In genomic region chrX:135740683-135741149, GRCh38 we compare ENCODE assay signal across 9 cellular contexts. TPM values are rescaled to one million over a fixed set of nuclear protein-coding genes. Genes with fewer than 3 reads are reported as not detected.
A peak's percentile ranks its signal among the peaks of the same experiment; 100 is the strongest.
DNase-seq lines count a peak whose midpoint lies in the region; ATAC-seq, FAIRE-seq and TF ChIP-seq lines count a peak whose summit lies in the region.
"Had no signal": no experiment of that assay in that cellular context is flagged by ENCODE, and none has a peak within 500 bp of the region (broad histone marks: within the 10 kb centered on the region; RNA-seq: fewer than 3 reads in every experiment).

No MANE protein-coding gene starts in this region.

- no peak overlapping the region for H3K27ac ChIP-seq in endodermal cell (ENCODE audit: low read depth, low read length)
- H3K27ac ChIP-seq in esophagus squamous epithelium: no peak overlapping the region
- H3K27ac ChIP-seq in suprapubic skin: no peak overlapping the region

- H3K9me3 Mint-ChIP-seq in T-cell (no peaks in the 10 kb centered on the region), endodermal cell (peaks cover 63% of the 10 kb centered on the region)
- H3K9me3 Mint-ChIP-seq: activated B cell treated with CpG ODN at 0.5 μM for 24 hours had no signal

- WGBS in endodermal cell (ENCODE audit: insufficient coverage in 1 of 2, insufficient read length in 1 of 2), 2 experiments: 69 to 100% methylated on average over 6 to 18 of the region's 18 CpGs
- 24 to 86% methylated on average over 1 to 5 of the region's 18 CpGs for WGBS in esophagus squamous epithelium, 2 donors
- WGBS in suprapubic skin: 46% methylated on average over 9 of the region's 18 CpGs

- H3K36me3 ChIP-seq in endodermal cell (ENCODE audit: control insufficient read depth, insufficient read depth, low read length) (no peaks in the 10 kb centered on the region), esophagus squamous epithelium (no peaks in the 10 kb centered on the region), suprapubic skin (no peaks in the 10 kb centered on the region)

- FAIRE-seq in G401.6 (lab: Jason Lieb, UNC): peak; percentile 49

- H3K4me1 Mint-ChIP-seq in T-cell (peaks cover 0 to 2% (median 0%) of the 10 kb centered on the region in 3 donors), endodermal cell (no peaks in the 10 kb centered on the region)

- ATAC-seq in T-cell (replicated peaks in 1 of 4): peak in 3 of 4 experiments; percentile 34 to 54 (median 53)

- POLR2A ChIA-PET in HEK293T (lab: Yijun Ruan, JAX) (no interaction called here), T-cell (lab: Charles Lee) (no interaction called here)

- H3K27me3 ChIP-seq in endodermal cell (ENCODE audit: control insufficient read depth, insufficient read depth, low read length, poor library complexity, severe bottlenecking) (no peaks in the 10 kb centered on the region), esophagus squamous epithelium (no peaks in the 10 kb centered on the region), suprapubic skin (no peaks in the 10 kb centered on the region)

- peaks cover 0 to 12% of the 10 kb centered on the region in 2 donors for H3K27me3 Mint-ChIP-seq in T-cell
- H3K27me3 Mint-ChIP-seq in endodermal cell (ENCODE audit: insufficient read depth): no peaks in the 10 kb centered on the region
- H3K27me3 Mint-ChIP-seq: activated B cell treated with CpG ODN at 0.5 μM for 24 hours had no signal

- H3K9ac ChIP-seq in endodermal cell (ENCODE audit: extremely low read depth, low read length, poor library complexity, severe bottlenecking): no peak overlapping the region

- H3K4me3 ChIP-seq in endodermal cell (ENCODE audit: low read length): no peak overlapping the region
- no peak overlapping the region for H3K4me3 ChIP-seq in esophagus squamous epithelium
- no peak overlapping the region for H3K4me3 ChIP-seq in suprapubic skin

- H3K27ac Mint-ChIP-seq in T-cell (no peak overlapping the region), endodermal cell (no peak overlapping the region)
- H3K27ac Mint-ChIP-seq: activated B cell treated with CpG ODN at 0.5 μM for 24 hours had no signal

- TF ChIP-seq POLR2A in esophagus squamous epithelium (IDR thresholded peaks at IDR 0.05) (no peak), suprapubic skin (IDR thresholded peaks at IDR 0.05) (no peak)

- no peaks in the 10 kb centered on the region for H3K4me1 ChIP-seq in endodermal cell (ENCODE audit: control insufficient read depth, insufficient read depth, low read length)
- H3K4me1 ChIP-seq in esophagus squamous epithelium: no peaks in the 10 kb centered on the region
- no peaks in the 10 kb centered on the region for H3K4me1 ChIP-seq in suprapubic skin

- DNase-seq in HEK293T (ENCODE audit: extremely low spot score) (peak; percentile 74), T-cell (peak in 27 of 34 experiments; percentile 2 to 39 (median 20)), endodermal cell (peak; percentile 70), NCI-H2081 (lab: John Stamatoyannopoulos, UW) (no peak), esophagus squamous epithelium (lab: John Stamatoyannopoulos, UW) (no peak), suprapubic skin (ENCODE audit: low spot score in 2 of 2) (no peak)
- DNase-seq in stimulated activated CD4-positive, alpha-beta T cell treated with anti-CD3 and anti-CD28 coated beads, TNF-alpha, amount 100 ng/mL, for 4 hours (ENCODE audit: low read depth in 3 of 3): peak in 2 of 3 experiments; percentile 0 to 17
- DNase-seq: activated B cell treated with CpG ODN at 0.5 μM for 24 hours had no signal

- TF ChIP-seq CTCF in endodermal cell (conservative IDR thresholded peaks at IDR 0.05) (peak; percentile 45), esophagus squamous epithelium (IDR thresholded peaks at IDR 0.05) (peak in 1 of 6 experiments; percentile 8), suprapubic skin (IDR thresholded peaks at IDR 0.05) (no peak)

- H3K36me3 Mint-ChIP-seq in T-cell: no peaks in the 10 kb centered on the region
- H3K36me3 Mint-ChIP-seq in endodermal cell (ENCODE audit: low read depth): no peaks in the 10 kb centered on the region

- H3K4me3 Mint-ChIP-seq in T-cell (no peak overlapping the region), endodermal cell (no peak overlapping the region)
- H3K4me3 Mint-ChIP-seq: activated B cell treated with CpG ODN at 0.5 μM for 24 hours had no signal

- TF ChIP-seq EP300 in suprapubic skin (IDR thresholded peaks at IDR 0.05): no peak

- CTCF ChIA-PET in HEK293T (lab: Yijun Ruan, JAX): interaction anchor here (1.0 kb wide), 1 partner anchor 192 kb away, joined by 4 read pairs; no protein-coding TSS in a partner anchor
- CTCF ChIA-PET in T-cell (lab: Charles Lee): no interaction called here

- intact Hi-C loops in esophagus squamous epithelium (cut with DNase I): no loop called here

- no peaks in the 10 kb centered on the region for H3K9me3 ChIP-seq in endodermal cell (ENCODE audit: control insufficient read depth, low read length)
- no peaks in the 10 kb centered on the region for H3K9me3 ChIP-seq in esophagus squamous epithelium
- no peaks in the 10 kb centered on the region for H3K9me3 ChIP-seq in suprapubic skin

TF ChIP-seq in HEK293T, 16 proteins besides CTCF, POLR2A, EP300 and RAD21:
- TF ChIP-seq L3MBTL2 (conservative IDR thresholded peaks at IDR 0.05) (no peak), ELF4 (IDR thresholded peaks at IDR 0.05) (peak; percentile 34; the same call in 1 of the 2 replicates), LEF1 (IDR thresholded peaks at IDR 0.05; ENCODE audit: borderline replicate concordance) (no peak)

RNA-seq across cellular contexts. Expression of gene CT45A3, which starts 27.3 kb away (rescaled TPM):
- total RNA-seq in T-cell (not detected), endodermal cell (not detected), esophagus squamous epithelium (not detected), suprapubic skin (not detected)
- not detected for polyA plus RNA-seq in endodermal cell (2013, experiment 1 of 2)
- not detected for polyA plus RNA-seq in endodermal cell (2013, experiment 2 of 2)
- total RNA-seq: activated B cell treated with CpG ODN at 0.5 μM for 24 hours had no signal

RNA-seq across cellular contexts. Expression of gene CT45A1, which starts 27.3 kb away (rescaled TPM):
- not detected for total RNA-seq in T-cell
- total RNA-seq in endodermal cell: not detected
- polyA plus RNA-seq in endodermal cell (2013, experiment 1 of 2): not detected
- not detected for polyA plus RNA-seq in endodermal cell (2013, experiment 2 of 2)
- total RNA-seq in esophagus squamous epithelium: not detected
- not detected for total RNA-seq in suprapubic skin
- total RNA-seq: activated B cell treated with CpG ODN at 0.5 μM for 24 hours had no signal

RNA-seq across cellular contexts. Expression of gene CT45A5, which starts 44.6 kb away (rescaled TPM):
- total RNA-seq in T-cell (not detected), endodermal cell (not detected), esophagus squamous epithelium (not detected), suprapubic skin (not detected)
- not detected for polyA plus RNA-seq in endodermal cell (2013, experiment 1 of 2)
- not detected for polyA plus RNA-seq in endodermal cell (2013, experiment 2 of 2)
- total RNA-seq: activated B cell treated with CpG ODN at 0.5 μM for 24 hours had no signal

Comparison
In these comparisons a context has a peak if more than half of its experiments do, and no peak if none do; other contexts are left out.
1. DNase-seq: peak in HEK293T (single experiment), T-cell (27 of 34), endodermal cell (single experiment) and stimulated activated CD4-positive, alpha-beta T cell treated with anti-CD3 and anti-CD28 coated beads, TNF-alpha, amount 100 ng/mL, for 4 hours (2 of 3); none in NCI-H2081 (0 of 2), esophagus squamous epithelium (single experiment) and suprapubic skin (0 of 2).